8 cellular contexts compared by ENCODE assay signal in the genomic region with DNA sequence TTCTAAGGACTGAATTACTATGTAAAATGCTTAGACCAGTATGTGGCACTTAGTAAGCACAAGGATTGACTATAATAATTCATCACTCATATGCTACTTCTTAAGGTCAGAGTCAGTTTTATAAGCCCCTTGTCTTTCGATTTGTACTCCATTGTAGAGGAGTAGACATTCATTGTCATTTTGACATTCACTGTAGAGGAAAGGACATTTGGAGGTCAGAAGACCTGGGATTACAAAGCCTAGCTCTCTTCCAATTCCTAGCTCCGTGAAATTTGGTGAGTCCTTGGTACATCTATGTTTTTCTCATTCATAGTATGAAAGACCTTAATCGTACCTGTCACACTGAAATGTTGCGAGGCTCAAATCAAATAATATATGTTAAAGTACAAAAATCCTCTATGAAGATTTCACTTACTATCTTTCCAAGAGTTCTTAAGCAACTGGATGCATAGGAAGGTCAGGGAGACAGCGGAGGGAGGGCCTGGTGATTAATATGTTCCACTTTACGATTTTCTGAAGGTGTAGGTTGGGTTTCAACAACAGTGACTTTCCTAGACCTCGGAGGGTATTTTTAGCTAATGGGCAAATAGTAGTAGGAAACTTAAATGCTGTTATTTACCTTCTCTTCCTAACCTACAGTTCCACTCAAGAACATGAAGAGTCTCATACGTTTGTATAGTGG. TPM values are rescaled to one million over a fixed set of nuclear protein-coding genes. Genes with fewer than 3 reads are reported as not detected.
DNase-seq lines count a peak whose midpoint lies in the region; ATAC-seq, FAIRE-seq and TF ChIP-seq lines count a peak whose summit lies in the region.

No MANE protein-coding gene starts in this region.

- H3K4me3 ChIP-seq in SJSA1 (peak overlapping the region; percentile 65), fibroblast of villous mesenchyme (ENCODE audit: low read depth, low read length) (peak overlapping the region; percentile 99), skeletal muscle cell (ENCODE audit: low read depth, low read length) (peak overlapping the region; percentile 99)

- ATAC-seq in HG02571 (IDR thresholded peaks at IDR 0.05; ENCODE audit: unreplicated experiment), result no peak

- H3K27ac ChIP-seq in SJSA1, result peak overlapping the region; percentile 80; the same call in 1 of the 2 replicates

- no peaks in the 10 kb centered on the region for H3K9me3 ChIP-seq in SJSA1 (replicated peaks)

- no peak for TF ChIP-seq CTCF in fibroblast of villous mesenchyme (IDR thresholded peaks at IDR 0.05; ENCODE audit: insufficient read depth, low read depth, low read length)

- FAIRE-seq in RCC 7860 (lab: Jason Lieb, UNC), result no peak

- intact Hi-C loops in head of caudate nucleus (cut with DNase I), result loop anchor here (10.0 kb wide), 2 partner anchors 209 to 239 kb away; partner anchors contain the start of gene WNT11

- H3K27me3 ChIP-seq in SJSA1 (replicated peaks), result no peaks in the 10 kb centered on the region

- peaks cover 8% of the 10 kb centered on the region; the same call in 1 of the 2 replicates for H3K4me1 ChIP-seq in SJSA1 (replicated peaks)

- peak; percentile 52 for DNase-seq in NCI-H510A treated with DMSO at 0.1 percent for 48 hours (lab: John Stamatoyannopoulos, UW)
- no peak for DNase-seq in NCI-H510A (lab: John Stamatoyannopoulos, UW)
- peak in 1 of 2 experiments; percentile 3 for DNase-seq in SJSA1 (ENCODE audit: low read depth in 1 of 2, low spot score in 2 of 2)
- DNase-seq in fibroblast of villous mesenchyme (ENCODE audit: low read depth), result peak; percentile 22
- DNase-seq in skeletal muscle cell (ENCODE audit: low read depth), result no peak
- no peak for DNase-seq in RCC 7860 (ENCODE audit: low spot score)
- DNase-seq in head of caudate nucleus, result no peak

- H3K36me3 ChIP-seq in SJSA1, result peaks cover 6% of the 10 kb centered on the region

RNA-seq across cellular contexts. Expression of gene EMSY, which starts 1.4 kb away (rescaled TPM):
- total RNA-seq in SJSA1 (2014; rRNA removed; shearing (Covaris generic)), result 8.8 and 21.7 TPM in 2 replicates
- total RNA-seq in fibroblast of villous mesenchyme, result 18.0 and 22.0 TPM in 2 replicates

Comparison
In these comparisons a context has a peak if more than half of its experiments do, and no peak if none do; other contexts are left out.
1. DNase-seq: peak in NCI-H510A treated with DMSO at 0.1 percent for 48 hours (single experiment) and fibroblast of villous mesenchyme (single experiment); none in NCI-H510A (single experiment), skeletal muscle cell (single experiment), RCC 7860 (single experiment) and head of caudate nucleus (0 of 42).
2. Peak in every context shown above with its lines, with median percentiles within 50 percentile points of each other: H3K4me3 ChIP-seq.